Comparison of ENCODE assay signal across 25 cellular contexts in the genomic region with DNA sequence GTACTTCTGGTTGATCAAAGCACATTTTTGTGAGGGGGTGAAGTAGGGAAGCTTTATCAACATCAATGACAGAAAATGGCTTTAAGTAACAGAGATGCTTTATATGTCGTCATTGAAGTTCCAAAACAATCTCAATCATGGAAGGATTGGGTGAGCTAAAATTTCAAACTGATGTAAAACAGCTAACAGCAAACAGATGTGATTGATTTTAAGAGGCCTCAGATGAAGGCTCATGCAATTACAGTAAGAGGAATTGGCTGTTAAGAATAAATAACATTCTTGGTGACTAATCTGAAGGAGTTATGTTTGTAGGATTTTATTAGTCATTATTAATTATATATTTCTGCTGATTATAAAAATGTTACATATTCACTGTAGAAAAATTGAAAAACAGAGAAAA.
"Had no signal": no experiment of that assay in that cellular context is flagged by ENCODE, and none has a peak within 500 bp of the region (broad histone marks: within the 10 kb centered on the region; RNA-seq: fewer than 3 reads in every experiment).

No MANE protein-coding gene starts in this region.

- H3K27me3 ChIP-seq: neutrophil, pancreas, right atrium auricular region, right lobe of liver, sigmoid colon, thyroid gland, tibial nerve, upper lobe of left lung, vagina had no signal

- DNase-seq: nephron progenitor cell; nucleus accumbens; pancreas; retina; right lobe of liver; sigmoid colon; small intestine; stimulated activated CD4-positive, alpha-beta T cell treated with anti-CD3 and anti-CD28 coated beads, Interleukin-15, amount 100 ng/mL, for 24 hours; stimulated activated CD4-positive, alpha-beta T cell treated with anti-CD3 and anti-CD28 coated beads, Interleukin-2, amount 100 ng/mL, for 24 hours; stimulated activated CD4-positive, alpha-beta T cell treated with anti-CD3 and anti-CD28 coated beads, Interleukin-2, amount 100 ng/mL, for 48 hours; stimulated activated CD4-positive, alpha-beta T cell treated with anti-CD3 and anti-CD28 coated beads, Interleukin-4, amount 100 ng/mL, for 24 hours; stimulated activated naive B cell treated with anti-CD40 and anti-IgM and Interleukin-4, amounts not matched to agents 10 μg/mL and 1 μg/mL and 100 μg/mL, for 72 hours; stimulated activated naive CD4-positive, alpha-beta T cell treated with Interleukin-2 at 50 U/mL for 16 hours; stomach; thyroid gland; trophoblast cell; upper lobe of left lung had no signal

- H3K4me3 ChIP-seq: pancreas, prostate gland, right atrium auricular region, right lobe of liver, sigmoid colon, stomach, thoracic aorta, thyroid gland, tibial nerve, upper lobe of left lung, vagina had no signal

- H3K27ac ChIP-seq: neutrophil, pancreas, prostate gland, right atrium auricular region, right lobe of liver, sigmoid colon, stomach, thoracic aorta, thyroid gland, tibial nerve, upper lobe of left lung, vagina had no signal

- H3K4me1 ChIP-seq: pancreas, prostate gland, right atrium auricular region, right lobe of liver, sigmoid colon, stomach, thyroid gland, tibial nerve, upper lobe of left lung, vagina had no signal

- ATAC-seq: natural killer cell treated with Interleukin-12 subunit alpha and Interleukin-12 subunit beta and Interleukin-15 and Interleukin-18, amount 100 ng/mL, for 72 hours; pancreas; right lobe of liver; stimulated activated effector memory CD8-positive, alpha-beta T cell treated with anti-CD3 and anti-CD28 coated beads, Interleukin-12 subunit alpha, Interleukin-12 subunit beta, amount 100 ng/mL, for 72 hours; stimulated activated naive B cell treated with anti-CD40 and anti-IgM and Interleukin-4, amounts not matched to agents 10 μg/mL and 1 μg/mL and 100 μg/mL, for 72 hours had no signal

- H3K36me3 ChIP-seq: neutrophil, pancreas, prostate gland, right atrium auricular region, right lobe of liver, sigmoid colon, stomach, thoracic aorta, thyroid gland, tibial nerve, upper lobe of left lung, vagina had no signal

- H3K9me3 ChIP-seq: neutrophil, pancreas, prostate gland, right atrium auricular region, right lobe of liver, sigmoid colon, stomach, thoracic aorta, thyroid gland, tibial nerve, upper lobe of left lung, vagina had no signal
